ENCODE assay signal across 8 cellular contexts in genomic region chr19:18514800-18515682, GRCh38. TPM values are rescaled to one million over a fixed set of nuclear protein-coding genes. Genes with fewer than 3 reads are reported as not detected.
A peak's percentile ranks its signal among the peaks of the same experiment; 100 is the strongest.
DNase-seq lines count a peak whose midpoint lies in the region; ATAC-seq and TF ChIP-seq lines count a peak whose summit lies in the region.

No MANE protein-coding gene starts in this region.

- H3K27ac Mint-ChIP-seq in GM23338: no peak overlapping the region

- H4K8ac ChIP-seq in trophoblast cell (ENCODE audit: low read depth, low read length): no peak overlapping the region

- peaks cover 99% of the 10 kb centered on the region for H3K79me2 ChIP-seq in GM23338 (replicated peaks; ENCODE audit: insufficient read depth)
- peaks cover 85% of the 10 kb centered on the region for H3K79me2 ChIP-seq in fibroblast of lung (ENCODE audit: control insufficient read depth, insufficient read depth, low read length)
- H3K79me2 ChIP-seq in trophoblast cell (ENCODE audit: control insufficient read depth, insufficient read depth, low read length, poor library complexity): peaks cover 14% of the 10 kb centered on the region

- no peak overlapping the region for H2BK5ac ChIP-seq in trophoblast cell (ENCODE audit: low read depth, low read length, poor library complexity)

- DNase-seq in GM23338 (ENCODE audit: low spot score) (no peak), RWPE1 (ENCODE audit: low spot score) (peak; percentile 37), fibroblast of lung (ENCODE audit: low read depth in 2 of 2) (peak in 1 of 2 donors; percentile 92), trophoblast cell (peak; percentile 100), GM10248 (ENCODE audit: extremely low spot score) (no peak)
- no peak for DNase-seq in activated naive CD4-positive, alpha-beta T cell treated with anti-CD3 and anti-CD28 coated beads, Interleukin-2, amount 50 U/mL, for 16 hours

- H3K36me3 Mint-ChIP-seq in GM23338 (ENCODE audit: low read depth): no peaks in the 10 kb centered on the region

- H3K18ac ChIP-seq in trophoblast cell (ENCODE audit: low read length): no peak overlapping the region

- H3K27ac ChIP-seq in GM23338 (ENCODE audit: low read depth) (no peak overlapping the region), RWPE1 (peak overlapping the region; percentile 71), fibroblast of lung (ENCODE audit: insufficient read depth, low read length) (peak overlapping the region; percentile 75), trophoblast cell (ENCODE audit: low read depth, low read length) (no peak overlapping the region)

- H3K79me1 ChIP-seq in trophoblast cell (ENCODE audit: low read length): peaks cover 2% of the 10 kb centered on the region

- H3K36me3 ChIP-seq in GM23338 (ENCODE audit: insufficient read depth) (no peaks in the 10 kb centered on the region), fibroblast of lung (ENCODE audit: control insufficient read depth, insufficient read depth, low read length) (no peaks in the 10 kb centered on the region), trophoblast cell (ENCODE audit: control insufficient read depth in 1 of 2, insufficient read depth in 2 of 2, low read length in 2 of 2) (no peaks in the 10 kb centered on the region)

- H4K20me1 ChIP-seq in GM23338 (replicated peaks; ENCODE audit: insufficient read depth): peaks cover 38% of the 10 kb centered on the region
- no peaks in the 10 kb centered on the region for H4K20me1 ChIP-seq in fibroblast of lung (ENCODE audit: control insufficient read depth, extremely low read depth, insufficient read depth, low read length)

- no peak overlapping the region for H4K91ac ChIP-seq in trophoblast cell (ENCODE audit: low read depth, low read length)

- ATAC-seq in GM23338 (peak; percentile 22), GM19397 (IDR thresholded peaks at IDR 0.05; ENCODE audit: unreplicated experiment) (no peak), GM21529 (IDR thresholded peaks at IDR 0.05; ENCODE audit: unreplicated experiment) (no peak)

- TF ChIP-seq CTCF in GM23338 (conservative IDR thresholded peaks at IDR 0.05; ENCODE audit: low read depth in 2 of 2): no peak
- TF ChIP-seq CTCF in RWPE1 (conservative IDR thresholded peaks at IDR 0.05; ENCODE audit: low read depth): no peak
- TF ChIP-seq CTCF in fibroblast of lung (conservative IDR thresholded peaks at IDR 0.05 in 1 of 2, IDR thresholded peaks at IDR 0.05 in 1 of 2; ENCODE audit: low read depth in 1 of 2, low read length in 2 of 2): no peak
- TF ChIP-seq CTCF in GM10248 (IDR thresholded peaks at IDR 0.05; ENCODE audit: control extremely low read depth, extremely low read depth, low read depth, missing control alignments): no peak

- no peak overlapping the region for H2BK12ac ChIP-seq in trophoblast cell (ENCODE audit: low read length)

- CTCF ChIA-PET in RWPE1 (lab: Yijun Ruan, JAX): interaction anchor here (0.9 kb wide), 1 partner anchor 18 kb away, joined by 4 read pairs; no protein-coding TSS in a partner anchor
- CTCF ChIA-PET in GM10248 (lab: Yijun Ruan, JAX): no interaction called here

- H3K4me2 ChIP-seq in GM23338 (no peak overlapping the region), fibroblast of lung (ENCODE audit: extremely low read depth, insufficient read depth, low read length) (peak overlapping the region; percentile 51), trophoblast cell (ENCODE audit: low read length) (no peak overlapping the region)

- no CpG with 5 or more reads among the region's 17 CpGs for WGBS in trophoblast cell (ENCODE audit: extremely low coverage, insufficient coverage, insufficient read length)

- POLR2A ChIA-PET in RWPE1 (lab: Yijun Ruan, JAX; ENCODE audit: low non-redundant PET) (no interaction called here), GM10248 (lab: Yijun Ruan, JAX) (no interaction called here)

- H4K12ac ChIP-seq in trophoblast cell (ENCODE audit: low read depth, low read length): no peak overlapping the region

- H3K4ac ChIP-seq in trophoblast cell (ENCODE audit: low read depth, low read length): no peak overlapping the region

- H2BK120ac ChIP-seq in trophoblast cell (ENCODE audit: insufficient read depth, low read length, poor library complexity): no peak overlapping the region

- H3K27me3 ChIP-seq in GM23338 (ENCODE audit: insufficient read depth) (no peaks in the 10 kb centered on the region), fibroblast of lung (ENCODE audit: control insufficient read depth, insufficient read depth, low read length) (no peaks in the 10 kb centered on the region), trophoblast cell (ENCODE audit: insufficient read depth, low read length) (no peaks in the 10 kb centered on the region)

- peaks cover 16% of the 10 kb centered on the region for H3K4me1 Mint-ChIP-seq in GM23338

- no peak overlapping the region for H2AFZ ChIP-seq in GM23338
- H2AFZ ChIP-seq in fibroblast of lung (ENCODE audit: low read length): no peak overlapping the region
- no peak overlapping the region for H2AFZ ChIP-seq in trophoblast cell (ENCODE audit: insufficient read depth, low read length, poor library complexity)

- H3K9me2 ChIP-seq in GM23338 (ENCODE audit: insufficient read depth): no peaks in the 10 kb centered on the region

- no peak overlapping the region for H3K4me3 ChIP-seq in GM23338
- H3K4me3 ChIP-seq in fibroblast of lung (replicated peaks in 1 of 4; ENCODE audit: control extremely low read depth in 1 of 4, insufficient read depth in 1 of 4, low read depth in 3 of 4, low read length in 4 of 4): no peak overlapping the region
- no peak overlapping the region for H3K4me3 ChIP-seq in trophoblast cell (ENCODE audit: low read depth, low read length)

- no peaks in the 10 kb centered on the region for H3K9me3 ChIP-seq in fibroblast of lung (ENCODE audit: control insufficient read depth, insufficient read depth, low read depth, low read length)
- no peaks in the 10 kb centered on the region for H3K9me3 ChIP-seq in trophoblast cell (ENCODE audit: insufficient read depth, low read depth, low read length)

- H3K4me1 ChIP-seq in GM23338 (ENCODE audit: insufficient read depth): peaks cover 3% of the 10 kb centered on the region; the same call in 1 of the 2 replicates
- H3K4me1 ChIP-seq in fibroblast of lung (ENCODE audit: control insufficient read depth, extremely low read depth, insufficient read depth, low read length): peaks cover 22% of the 10 kb centered on the region
- peaks cover 15 to 20% of the 10 kb centered on the region in 2 experiments for H3K4me1 ChIP-seq in trophoblast cell (ENCODE audit: control insufficient read depth in 1 of 2, insufficient read depth in 2 of 2, low read length in 2 of 2)

- H3K9me3 Mint-ChIP-seq in GM23338: no peaks in the 10 kb centered on the region

- peaks cover 13% of the 10 kb centered on the region for H3K27me3 Mint-ChIP-seq in GM23338 (ENCODE audit: insufficient read depth, low read depth, poor library complexity)

- H3K14ac ChIP-seq in trophoblast cell (ENCODE audit: low read length): no peak overlapping the region

- H2AK5ac ChIP-seq in trophoblast cell (ENCODE audit: low read length): no peak overlapping the region

- peaks cover 3% of the 10 kb centered on the region; the same call in 1 of the 2 replicates for H3F3A ChIP-seq in GM23338 (replicated peaks; ENCODE audit: low read depth)

- H3K9ac ChIP-seq in fibroblast of lung (ENCODE audit: insufficient read depth, low read length): peak overlapping the region; percentile 55
- H3K9ac ChIP-seq in trophoblast cell (ENCODE audit: low read length): no peak overlapping the region

- H3K23ac ChIP-seq in trophoblast cell (ENCODE audit: low read length): no peak overlapping the region

- no peak overlapping the region for H3K4me3 Mint-ChIP-seq in GM23338

TF ChIP-seq in GM23338, 12 proteins besides CTCF, POLR2A, EP300 and RAD21 (continues in another document):
- TF ChIP-seq ZNF331 (CRISPR knock-in tag; IDR thresholded peaks at IDR 0.05; ENCODE audit: low read depth) (no peak), NANOG (IDR thresholded peaks at IDR 0.05; ENCODE audit: borderline replicate concordance) (no peak)

RNA-seq across cellular contexts. Expression of gene ELL, which starts 6.8 kb away (rescaled TPM):
- total RNA-seq in GM23338 (2014; rRNA removed; shearing (Covaris generic)): 16.2 and 20.1 TPM in 2 replicates
- 9.1 and 11.3 TPM in 2 replicates for polyA plus RNA-seq in GM23338 (2016; fragmentation: Nextera tagmentation; extraction: Ambion mirVana)
- total RNA-seq in fibroblast of lung: 17.7 and 18.7 TPM in 2 replicates
- 4.4 and 6.6 TPM in 2 replicates for polyA plus RNA-seq in fibroblast of lung
- polyA plus RNA-seq in fibroblast of lung (2012): 8.1 and 10.6 TPM in 2 replicates
- 10.3 and 24.9 TPM in 2 replicates for polyA minus RNA-seq in fibroblast of lung (ENCODE audit: low replicate concordance)
- 26.7 and 26.8 TPM in 2 replicates for polyA plus RNA-seq in trophoblast cell (2013)

RNA-seq across cellular contexts. Expression of gene FKBP8, which starts 28.3 kb away (rescaled TPM):
- total RNA-seq in GM23338 (2014; rRNA removed; shearing (Covaris generic)): 291 and 367 TPM in 2 replicates
- polyA plus RNA-seq in GM23338 (2016; fragmentation: Nextera tagmentation; extraction: Ambion mirVana) (158 and 164 TPM in 2 replicates), fibroblast of lung (128 and 135 TPM in 2 replicates)
- 230 and 289 TPM in 2 replicates for total RNA-seq in fibroblast of lung
- polyA plus RNA-seq in fibroblast of lung (2012): 268 and 272 TPM in 2 replicates
- 98.0 and 170 TPM in 2 replicates for polyA minus RNA-seq in fibroblast of lung (ENCODE audit: low replicate concordance)
- 152 and 154 TPM in 2 replicates for polyA plus RNA-seq in trophoblast cell (2013)

RNA-seq across cellular contexts. Expression of gene KXD1, which starts 42.6 kb away (rescaled TPM):
- total RNA-seq in GM23338 (2014; rRNA removed; shearing (Covaris generic)): 162 and 164 TPM in 2 replicates
- polyA plus RNA-seq in GM23338 (2016; fragmentation: Nextera tagmentation; extraction: Ambion mirVana) (108 and 111 TPM in 2 replicates), fibroblast of lung (108 and 167 TPM in 2 replicates)
- total RNA-seq in fibroblast of lung: 63.3 and 65.0 TPM in 2 replicates
- polyA plus RNA-seq in fibroblast of lung (2012): 107 and 136 TPM in 2 replicates
- polyA minus RNA-seq in fibroblast of lung (ENCODE audit: low replicate concordance): 94.9 and 186 TPM in 2 replicates
- polyA plus RNA-seq in trophoblast cell (2013): 112 and 120 TPM in 2 replicates

RNA-seq across cellular contexts. Expression of gene UBA52, which starts 56.6 kb away (rescaled TPM):
- total RNA-seq in GM23338 (2014; rRNA removed; shearing (Covaris generic)): 627 and 649 TPM in 2 replicates
- polyA plus RNA-seq in GM23338 (2016; fragmentation: Nextera tagmentation; extraction: Ambion mirVana) (1,301 and 1,361 TPM in 2 replicates), fibroblast of lung (1,018 and 1,460 TPM in 2 replicates)
- total RNA-seq in fibroblast of lung: 917 and 1,142 TPM in 2 replicates
- polyA plus RNA-seq in fibroblast of lung (2012): 1,726 and 2,094 TPM in 2 replicates
- polyA minus RNA-seq in fibroblast of lung (ENCODE audit: low replicate concordance): 3,202 and 3,482 TPM in 2 replicates
- 1,411 and 1,415 TPM in 2 replicates for polyA plus RNA-seq in trophoblast cell (2013)

Comparison
In these comparisons a context has a peak if more than half of its experiments do, and no peak if none do; other contexts are left out.
1. DNase-seq: peak in RWPE1 (single experiment) and trophoblast cell (2 of 2); none in GM23338 (single experiment), GM10248 (single experiment) and activated naive CD4-positive, alpha-beta T cell treated with anti-CD3 and anti-CD28 coated beads, Interleukin-2, amount 50 U/mL, for 16 hours (single experiment).
2. H3K27ac ChIP-seq: peak in RWPE1 (single experiment) and fibroblast of lung (single experiment); none in GM23338 (single experiment) and trophoblast cell (single experiment).